ENCODE assay signal across 14 cellular contexts in genomic region chr6:109772961-109773431, GRCh38.
DNase-seq lines count a peak whose midpoint lies in the region; ATAC-seq and TF ChIP-seq lines count a peak whose summit lies in the region.
"Had no signal": no experiment of that assay in that cellular context is flagged by ENCODE, and none has a peak within 500 bp of the region (broad histone marks: within the 10 kb centered on the region; RNA-seq: fewer than 3 reads in every experiment).

No MANE protein-coding gene starts in this region.

- TF ChIP-seq CTCF in heart right ventricle (IDR thresholded peaks at IDR 0.05), result no peak

- CTCF ChIA-PET in activated CD8-positive, alpha-beta T cell treated with anti-CD3 and anti-CD28 coated beads, Interleukin-2, amount 10 ng/mL, durations not matched to agents 7 days and 5 days (lab: Charles Lee), result no interaction called here

- H3K27me3 Mint-ChIP-seq in activated CD8-positive, alpha-beta T cell treated with anti-CD3 and anti-CD28 coated beads, Interleukin-2, amount 10 ng/mL, durations not matched to agents 7 days and 5 days (ENCODE audit: low read depth), result no peaks in the 10 kb centered on the region
- H3K27me3 Mint-ChIP-seq: activated T-helper 17 cell treated with anti-CD3 and anti-CD28 coated beads, Interleukin-2, amount 50 U/mL, for 72 hours; naive thymus-derived CD8-positive, alpha-beta T cell had no signal

- H3K36me3 ChIP-seq in SJSA1 (no peaks in the 10 kb centered on the region), heart right ventricle (peaks cover 0 to 26% (median 0%) of the 10 kb centered on the region in 9 donors)
- H3K36me3 ChIP-seq: cardiac muscle cell had no signal

- no peaks in the 10 kb centered on the region for H3K9me3 ChIP-seq in SJSA1 (replicated peaks)
- H3K9me3 ChIP-seq in heart right ventricle, result no peaks in the 10 kb centered on the region

- H3K4me3 Mint-ChIP-seq in activated CD8-positive, alpha-beta T cell treated with anti-CD3 and anti-CD28 coated beads, Interleukin-2, amount 10 ng/mL, durations not matched to agents 7 days and 5 days, result no peak overlapping the region
- H3K4me3 Mint-ChIP-seq: activated T-helper 17 cell treated with anti-CD3 and anti-CD28 coated beads, Interleukin-2, amount 50 U/mL, for 72 hours; naive thymus-derived CD8-positive, alpha-beta T cell had no signal

- H3K9me3 Mint-ChIP-seq in activated CD8-positive, alpha-beta T cell treated with anti-CD3 and anti-CD28 coated beads, Interleukin-2, amount 10 ng/mL, durations not matched to agents 7 days and 5 days (ENCODE audit: insufficient read depth), result no peaks in the 10 kb centered on the region
- H3K9me3 Mint-ChIP-seq: activated T-helper 17 cell treated with anti-CD3 and anti-CD28 coated beads, Interleukin-2, amount 50 U/mL, for 72 hours; naive thymus-derived CD8-positive, alpha-beta T cell had no signal

- peak; percentile 69 to 96 (median 88) for ATAC-seq in heart right ventricle
- ATAC-seq in activated CD8-positive, alpha-beta T cell treated with anti-CD3 and anti-CD28 coated beads, Interleukin-2, amount 10 ng/mL, durations not matched to agents 7 days and 5 days, result no peak
- ATAC-seq: activated T-helper 17 cell treated with anti-CD3 and anti-CD28 coated beads, Interleukin-2, amount 50 U/mL, for 72 hours; naive thymus-derived CD8-positive, alpha-beta T cell had no signal

- POLR2A ChIA-PET in activated CD8-positive, alpha-beta T cell treated with anti-CD3 and anti-CD28 coated beads, Interleukin-2, amount 10 ng/mL, durations not matched to agents 7 days and 5 days (lab: Charles Lee), result no interaction called here

- peaks cover 7% of the 10 kb centered on the region for H3K4me1 Mint-ChIP-seq in activated CD8-positive, alpha-beta T cell treated with anti-CD3 and anti-CD28 coated beads, Interleukin-2, amount 10 ng/mL, durations not matched to agents 7 days and 5 days (ENCODE audit: low read depth)
- H3K4me1 Mint-ChIP-seq: activated T-helper 17 cell treated with anti-CD3 and anti-CD28 coated beads, Interleukin-2, amount 50 U/mL, for 72 hours had no signal

- H3K4me1 ChIP-seq in SJSA1 (replicated peaks), result peaks cover 33% of the 10 kb centered on the region
- H3K4me1 ChIP-seq in heart right ventricle, result peaks cover 0 to 37% (median 10%) of the 10 kb centered on the region in 9 donors

- intact Hi-C loops in heart right ventricle (cut with DNase I), result no loop called here

- H3K27ac ChIP-seq in SJSA1 (peak overlapping the region; percentile 24), heart right ventricle (peak overlapping the region in 3 of 10 donors; percentile 23 to 81 (median 46))
- H3K27ac ChIP-seq: cardiac muscle cell had no signal

- peak; percentile 26 for DNase-seq in A172 (ENCODE audit: low spot score)
- DNase-seq in GM03348 (ENCODE audit: low spot score), result peak; percentile 43
- DNase-seq in SJSA1 (ENCODE audit: low read depth in 1 of 2, low spot score in 2 of 2), result peak in 1 of 2 experiments; percentile 52
- peak; percentile 62 to 67 for DNase-seq in heart right ventricle
- no peak for DNase-seq in H4 (ENCODE audit: low spot score)
- no peak for DNase-seq in NCI-H524 (lab: John Stamatoyannopoulos, UW)
- DNase-seq in activated CD8-positive, alpha-beta T cell treated with anti-CD3 and anti-CD28 coated beads, Interleukin-2, amount 10 ng/mL, durations not matched to agents 7 days and 5 days, result no peak
- no peak for DNase-seq in HuH-7 (ENCODE audit: low spot score)
- DNase-seq: activated CD4-positive, CD25-positive, alpha-beta regulatory T cell treated with anti-CD3 and anti-CD28 coated beads, Interleukin-2, amount 50 U/mL, for 72 hours; erythroblast; naive thymus-derived CD8-positive, alpha-beta T cell; NCI-H510A had no signal

- peaks cover 6% of the 10 kb centered on the region for H3K36me3 Mint-ChIP-seq in activated CD8-positive, alpha-beta T cell treated with anti-CD3 and anti-CD28 coated beads, Interleukin-2, amount 10 ng/mL, durations not matched to agents 7 days and 5 days (ENCODE audit: low read depth)

- H3K27me3 ChIP-seq in SJSA1 (replicated peaks) (no peaks in the 10 kb centered on the region), heart right ventricle (no peaks in the 10 kb centered on the region)
- H3K27me3 ChIP-seq: cardiac muscle cell had no signal

- H3K4me3 ChIP-seq in SJSA1 (no peak overlapping the region), heart right ventricle (no peak overlapping the region)
- H3K4me3 ChIP-seq: cardiac muscle cell had no signal

- H3K27ac Mint-ChIP-seq in activated CD8-positive, alpha-beta T cell treated with anti-CD3 and anti-CD28 coated beads, Interleukin-2, amount 10 ng/mL, durations not matched to agents 7 days and 5 days, result no peak overlapping the region
- H3K27ac Mint-ChIP-seq: activated T-helper 17 cell treated with anti-CD3 and anti-CD28 coated beads, Interleukin-2, amount 50 U/mL, for 72 hours had no signal

Comparison
In these comparisons a context has a peak if more than half of its experiments do, and no peak if none do; other contexts are left out.
1. DNase-seq: peak in A172 (single experiment), GM03348 (single experiment) and heart right ventricle (2 of 2); none in H4 (single experiment), NCI-H524 (0 of 2), activated CD8-positive, alpha-beta T cell treated with anti-CD3 and anti-CD28 coated beads, Interleukin-2, amount 10 ng/mL, durations not matched to agents 7 days and 5 days (single experiment) and HuH-7 (single experiment).